In the genomic region with DNA sequence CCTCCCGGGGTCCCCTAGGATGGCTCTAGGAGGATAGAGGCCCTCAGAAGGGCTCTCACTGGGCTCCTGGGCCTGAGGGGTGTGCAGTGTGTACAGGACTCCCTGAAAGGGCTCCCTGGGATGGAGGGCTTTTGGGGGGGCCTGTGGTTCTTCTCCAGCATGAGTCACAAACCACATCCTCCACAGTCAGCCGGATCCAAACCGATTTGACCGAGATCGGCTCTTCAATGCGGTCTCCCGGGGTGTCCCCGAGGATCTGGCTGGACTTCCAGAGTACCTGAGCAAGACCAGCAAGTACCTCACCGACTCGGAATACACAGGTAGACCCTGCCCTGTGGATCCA, we compare ENCODE assay signal across 9 cellular contexts. TPM values are rescaled to one million over a fixed set of nuclear protein-coding genes. Genes with fewer than 3 reads are reported as not detected.
DNase-seq lines count a peak whose midpoint lies in the region; ATAC-seq, FAIRE-seq and TF ChIP-seq lines count a peak whose summit lies in the region.
"Had no signal": no experiment of that assay in that cellular context is flagged by ENCODE, and none has a peak within 500 bp of the region (broad histone marks: within the 10 kb centered on the region; RNA-seq: fewer than 3 reads in every experiment).

No MANE protein-coding gene starts in this region.

- in situ Hi-C loops in K562 (cut with MboI) = no loop called here
- in situ Hi-C loops in HAP-1 (cut with MboI; ENCODE audit: low sequenced_read_pairs) = no loop called here

- no peak for TF ChIP-seq POLR2A in Peyer's patch (IDR thresholded peaks at IDR 0.05)
- TF ChIP-seq POLR2A in K562 (conservative IDR thresholded peaks at IDR 0.05) = no peak

- no peak for TF ChIP-seq RAD21 in K562 (CRISPR knock-in tag; conservative IDR thresholded peaks at IDR 0.05 in 1 of 2, IDR thresholded peaks at IDR 0.05 in 1 of 2)

- H2AFZ ChIP-seq in K562 (ENCODE audit: low read depth, low read length) = no peak overlapping the region

- peaks cover 54% of the 10 kb centered on the region for H3K79me2 ChIP-seq in K562 (ENCODE audit: control insufficient read depth, insufficient read depth, low read length)

- peaks cover 0 to 41% (median 11%) of the 10 kb centered on the region in 4 donors for H3K4me1 ChIP-seq in Peyer's patch
- peaks cover 37 to 42% of the 10 kb centered on the region in 2 experiments for H3K4me1 ChIP-seq in K562 (replicated peaks in 1 of 2; ENCODE audit: control insufficient read depth in 2 of 2, insufficient read depth in 2 of 2, low read length in 2 of 2)
- H3K4me1 ChIP-seq in psoas muscle = no peaks in the 10 kb centered on the region
- no peaks in the 10 kb centered on the region for H3K4me1 ChIP-seq in HAP-1

- peak overlapping the region; percentile 43 to 79 (median 74) for H3K27ac ChIP-seq in Peyer's patch
- peak overlapping the region; percentile 74 for H3K27ac ChIP-seq in K562 (ENCODE audit: extremely low read depth, low read depth, low read length)
- H3K27ac ChIP-seq in psoas muscle = peak overlapping the region; percentile 46
- H3K27ac ChIP-seq: HL-60 had no signal

- intact Hi-C loops in K562 (cut with micrococcal nuclease) = no loop called here
- intact Hi-C loops in psoas muscle (cut with DNase I) = no loop called here

- H3K4me3 ChIP-seq in Peyer's patch = no peak overlapping the region
- no peak overlapping the region; the same call in 1 of the 2 replicates for H3K4me3 ChIP-seq in K562
- no peak overlapping the region for H3K4me3 ChIP-seq in psoas muscle
- no peak overlapping the region for H3K4me3 ChIP-seq in HAP-1

- no peak for ATAC-seq in K562
- no peak for ATAC-seq in psoas muscle
- ATAC-seq in GM19328 (IDR thresholded peaks at IDR 0.05; ENCODE audit: unreplicated experiment) = no peak

- no peak for TF ChIP-seq CTCF in GM10266 (IDR thresholded peaks at IDR 0.05; ENCODE audit: control insufficient read depth, insufficient read depth, low read depth, missing control alignments)
- no peak for TF ChIP-seq CTCF in Peyer's patch (IDR thresholded peaks at IDR 0.05)
- TF ChIP-seq CTCF in K562 (IDR thresholded peaks at IDR 0.05 in 2 of 3, conservative IDR thresholded peaks at IDR 0.05 in 1 of 3; ENCODE audit: insufficient read depth in 2 of 3, low read depth in 1 of 3, low read length in 3 of 3) = no peak
- no peak for TF ChIP-seq CTCF in psoas muscle (IDR thresholded peaks at IDR 0.05)

- DNase-seq in GM10266 (ENCODE audit: extremely low spot score) (peak; percentile 20), Peyer's patch (no peak), K562 (ENCODE audit: extremely low read depth in 1 of 4, low spot score in 3 of 4) (peak in 2 of 4 experiments; percentile 28 to 59), psoas muscle (no peak), HAP-1 (ENCODE audit: low spot score in 2 of 2) (no peak), SKM-1 (lab: John Stamatoyannopoulos, UW; ENCODE audit: unreplicated experiment) (no peak), NCI-H1092 treated with DMSO at 0.1 percent for 48 hours (lab: John Stamatoyannopoulos, UW) (no peak)

- H3K27me3 ChIP-seq in Peyer's patch (no peaks in the 10 kb centered on the region), K562 (ENCODE audit: control insufficient read depth in 2 of 2, insufficient read depth in 2 of 2, low read length in 2 of 2) (no peaks in the 10 kb centered on the region), psoas muscle (ENCODE audit: insufficient read depth in 3 of 3, low read length in 2 of 3) (no peaks in the 10 kb centered on the region), HAP-1 (ENCODE audit: low read depth) (no peaks in the 10 kb centered on the region)

- H3K9me3 ChIP-seq in Peyer's patch (no peaks in the 10 kb centered on the region), K562 (replicated peaks; ENCODE audit: control insufficient read depth, insufficient read depth, low read depth, low read length) (no peaks in the 10 kb centered on the region), psoas muscle (no peaks in the 10 kb centered on the region), HAP-1 (no peaks in the 10 kb centered on the region)

- H3K9ac ChIP-seq in K562 (ENCODE audit: insufficient read depth in 1 of 2, low read depth in 2 of 2, low read length in 2 of 2) = peak overlapping the region; percentile 43 to 81

- POLR2A ChIA-PET in K562 (lab: Yijun Ruan, JAX) = interaction anchor here (0.6 to 1.2 kb wide), 2 partner anchors 39 to 1505 kb away, joined by 4 read pairs; a partner anchor contains a TSS

- CTCF ChIA-PET in K562 (lab: Yijun Ruan, JAX; ENCODE audit: low intra/inter-chr PET ratio) = no interaction called here

- peaks cover 0 to 11% (median 0%) of the 10 kb centered on the region in 3 donors for H3K36me3 ChIP-seq in Peyer's patch
- peaks cover 49% of the 10 kb centered on the region; the same call in 2 of the 3 replicates for H3K36me3 ChIP-seq in K562 (ENCODE audit: control insufficient read depth, insufficient read depth, low read length)
- peaks cover 0 to 15% of the 10 kb centered on the region in 2 donors for H3K36me3 ChIP-seq in psoas muscle (ENCODE audit: insufficient read depth in 1 of 2, low read depth in 1 of 2)
- no peaks in the 10 kb centered on the region for H3K36me3 ChIP-seq in HAP-1 (replicated peaks)

- peaks cover 4% of the 10 kb centered on the region for H3K9me1 ChIP-seq in K562 (ENCODE audit: control insufficient read depth, insufficient read depth, low read length)

- BruUV-seq in K562 (replicated peaks; lab: Mats Ljungman, UMichigan) = no TSS peak

- H3K4me2 ChIP-seq in K562 (ENCODE audit: insufficient read depth, low read length) = peak overlapping the region; percentile 41

- peak; percentile 33; the same call in 1 of the 2 replicates for TF ChIP-seq EP300 in K562 (IDR thresholded peaks at IDR 0.05; ENCODE audit: low read length)

- FAIRE-seq in K562 (lab: Jason Lieb, UNC) = peak; percentile 80

- H4K20me1 ChIP-seq in K562 (replicated peaks; ENCODE audit: control insufficient read depth, insufficient read depth, low read length) = no peaks in the 10 kb centered on the region

- WGBS in K562 (ENCODE audit: insufficient coverage, low coverage, missing lambda C conversion rate) = 12% methylated on average over 9 of the region's 10 CpGs
- 68 to 79% (median 71%) methylated on average over 10 of the region's 10 CpGs for WGBS in psoas muscle, 3 donors

TF ChIP-seq in K562, 482 proteins besides CTCF, POLR2A, EP300 and RAD21 (continues in another document):
- TF ChIP-seq TEAD4 (IDR thresholded peaks at IDR 0.05; ENCODE audit: low read length) (no peak), TEAD4 (CRISPR knock-in tag; IDR thresholded peaks at IDR 0.05; ENCODE audit: borderline replicate concordance) (no peak), HDAC2 (IDR thresholded peaks at IDR 0.05) (no peak), SMAD2 (IDR thresholded peaks at IDR 0.05; ENCODE audit: low read depth, low read length) (no peak), ZNF140 (CRISPR knock-in tag; IDR thresholded peaks at IDR 0.05) (no peak), STAG1 (CRISPR knock-in tag; IDR thresholded peaks at IDR 0.05; ENCODE audit: borderline replicate concordance) (no peak), ZNF133 (CRISPR knock-in tag; IDR thresholded peaks at IDR 0.05) (no peak), PRMT5 (CRISPR knock-in tag; IDR thresholded peaks at IDR 0.05) (no peak), ARID1B (IDR thresholded peaks at IDR 0.05) (peak; percentile 64)

RNA-seq across cellular contexts. Expression of a gene that starts 4.5 kb away (rescaled TPM):
- total RNA-seq in Peyer's patch (10 to 100 TPM in 2 of 4 donors, 1 to 10 TPM in 2; 3.9 to 19.0 (median 7.7) TPM), K562 (2014; rRNA removed) (43.5 and 51.6 TPM in 2 replicates), K562 (2014; rRNA removed; fragmentation: Illumina TruSeq; extraction: Trizol) (24.1 and 30.3 TPM in 2 replicates), K562 (2015; rRNA removed; fragmentation: Illumina TruSeq; extraction: Trizol) (28.6 and 31.9 TPM in 2 replicates), K562 (2021) (93.6 and 97.5 TPM in 2 replicates), psoas muscle (10 to 100 TPM in 1 of 4 donors, 1 to 10 TPM in 3; 3.9 to 10.3 (median 6.7) TPM)
- 66.3 and 211 TPM in 2 replicates for total RNA-seq in K562 (2011; cell fraction: chromatin; rRNA removed; ENCODE audit: low replicate concordance)
- total RNA-seq in K562 (2011; cell fraction: nucleolus; rRNA removed) = 185 and 234 TPM in 2 replicates
- total RNA-seq in K562 (2011; cell fraction: nucleoplasm; rRNA removed) = 108 and 114 TPM in 2 replicates
- polyA plus RNA-seq in K562 (2011; rRNA removed) (37.5 and 60.1 TPM in 2 replicates), K562 (2014; fragmentation: Illumina TruSeq; extraction: Trizol) (29.6 and 39.7 TPM in 2 replicates), K562 (2014; fragmentation: Nextera tagmentation; extraction: Ambion mirVana) (10 to 100 TPM in 1 of 2 experiments, 1 to 10 TPM in 1; 10.0 to 15.6 TPM), K562 (2014; rRNA removed) (33.7 and 42.0 TPM in 2 replicates), psoas muscle (1 to 10 TPM; 1.6 to 3.8 (median 3.4) TPM)
- 43.3 and 57.1 TPM in 2 replicates for polyA plus RNA-seq in K562 (2011; cell fraction: cytosol; rRNA removed)
- polyA plus RNA-seq in K562 (2011; cell fraction: nucleus; rRNA removed) = 61.7 and 85.4 TPM in 2 replicates
- polyA plus RNA-seq in K562 (2012) = 83.6 and 173 TPM in 2 replicates
- polyA minus RNA-seq in K562 (2011; rRNA and poly(A)+ RNA removed) = 43.0 and 43.3 TPM in 2 replicates
- polyA minus RNA-seq in K562 (2011; cell fraction: cytosol; rRNA and poly(A)+ RNA removed) = 86.4 and 94.1 TPM in 2 replicates
- polyA minus RNA-seq in K562 (2011; cell fraction: nucleus; rRNA and poly(A)+ RNA removed) = 27.1 and 30.0 TPM in 2 replicates

RNA-seq across cellular contexts. Expression of a gene that starts 39.0 kb away (rescaled TPM):
- total RNA-seq in Peyer's patch (100 to 1,000 TPM; 574 to 927 (median 633) TPM), K562 (2014; rRNA removed) (2,054 and 2,801 TPM in 2 replicates), K562 (2014; rRNA removed; fragmentation: Illumina TruSeq; extraction: Trizol) (1,199 and 1,477 TPM in 2 replicates), K562 (2015; rRNA removed; fragmentation: Illumina TruSeq; extraction: Trizol) (1,630 and 1,692 TPM in 2 replicates), K562 (2021) (1,581 and 1,675 TPM in 2 replicates), psoas muscle (1,000 to 10,000 TPM; 1,704 to 3,203 (median 2,212) TPM)
- total RNA-seq in K562 (2011; cell fraction: chromatin; rRNA removed; ENCODE audit: low replicate concordance) = 132 and 247 TPM in 2 replicates
- 377 and 399 TPM in 2 replicates for total RNA-seq in K562 (2011; cell fraction: nucleolus; rRNA removed)
- 354 and 382 TPM in 2 replicates for total RNA-seq in K562 (2011; cell fraction: nucleoplasm; rRNA removed)
- polyA plus RNA-seq in K562 (2011; rRNA removed) (1,069 and 1,272 TPM in 2 replicates), K562 (2014; fragmentation: Illumina TruSeq; extraction: Trizol) (1,681 and 1,922 TPM in 2 replicates), K562 (2014; fragmentation: Nextera tagmentation; extraction: Ambion mirVana) (1,000 to 10,000 TPM; 3,942 to 4,143 TPM), K562 (2014; rRNA removed) (1,696 and 2,000 TPM in 2 replicates), psoas muscle (1,000 to 10,000 TPM in 2 of 3 donors, 100 to 1,000 TPM in 1; 700 to 1,893 (median 1,030) TPM)
- 1,564 and 2,005 TPM in 2 replicates for polyA plus RNA-seq in K562 (2011; cell fraction: cytosol; rRNA removed)
- 726 and 879 TPM in 2 replicates for polyA plus RNA-seq in K562 (2011; cell fraction: nucleus; rRNA removed)
- 2,693 and 3,124 TPM in 2 replicates for polyA plus RNA-seq in K562 (2012)
- polyA minus RNA-seq in K562 (2011; rRNA and poly(A)+ RNA removed) = 966 and 1,497 TPM in 2 replicates
- polyA minus RNA-seq in K562 (2011; cell fraction: cytosol; rRNA and poly(A)+ RNA removed) = 625 and 785 TPM in 2 replicates
- 116 and 251 TPM in 2 replicates for polyA minus RNA-seq in K562 (2011; cell fraction: nucleus; rRNA and poly(A)+ RNA removed)
